13 cellular contexts compared by ENCODE assay signal in genomic region chr4:143417679-143418403, GRCh38.
DNase-seq lines count a peak whose midpoint lies in the region; ATAC-seq and TF ChIP-seq lines count a peak whose summit lies in the region.
"Had no signal": no experiment of that assay in that cellular context is flagged by ENCODE, and none has a peak within 500 bp of the region (broad histone marks: within the 10 kb centered on the region; RNA-seq: fewer than 3 reads in every experiment).

No MANE protein-coding gene starts in this region.

- in situ Hi-C loops in mammary epithelial cell (cut with MboI; ENCODE audit: low sequenced_read_pairs in 2 of 2) = no loop called here

- H3K9ac ChIP-seq in mammary epithelial cell (ENCODE audit: insufficient read depth, low read length) = no peak overlapping the region

- H3K79me2 ChIP-seq in OCI-LY7 (ENCODE audit: insufficient read depth, low read depth, low read length) (peaks cover 86% of the 10 kb centered on the region), mammary epithelial cell (ENCODE audit: insufficient read depth, low read length) (no peaks in the 10 kb centered on the region)

- H3K4me2 ChIP-seq in OCI-LY7 (ENCODE audit: low read length) = peak overlapping the region; percentile 79
- no peak overlapping the region for H3K4me2 ChIP-seq in mammary epithelial cell (ENCODE audit: insufficient read depth, low read depth, low read length)

- peak overlapping the region; percentile 60; the same call in 1 of the 2 replicates for H2AFZ ChIP-seq in OCI-LY7 (ENCODE audit: low read length)
- no peak overlapping the region for H2AFZ ChIP-seq in mammary epithelial cell (ENCODE audit: low read depth, low read length)

- H4K20me1 ChIP-seq in OCI-LY7 (ENCODE audit: insufficient read depth, low read length) (no peaks in the 10 kb centered on the region), mammary epithelial cell (ENCODE audit: insufficient read depth, low read length) (no peaks in the 10 kb centered on the region)

- POLR2A ChIA-PET in OCI-LY7 (lab: Charles Lee) = interaction anchor here (0.7 to 6.6 kb wide), 20 partner anchors 7 to 100 kb away, joined by 3 to 104 read pairs (median 14); partner anchors contain the start of gene SMARCA5

- WGBS in mammary epithelial cell (ENCODE audit: low coverage, missing lambda C conversion rate) = 92% methylated on average over 11 of the region's 12 CpGs

- peaks cover 85% of the 10 kb centered on the region for H3K4me1 ChIP-seq in OCI-LY7 (ENCODE audit: insufficient read depth, low read length, poor library complexity, severe bottlenecking)
- H3K4me1 ChIP-seq in mammary epithelial cell (ENCODE audit: insufficient read depth, low read length) = no peaks in the 10 kb centered on the region
- H3K4me1 ChIP-seq: BE2C had no signal

- no peaks in the 10 kb centered on the region for H3K9me3 ChIP-seq in OCI-LY7 (ENCODE audit: low read length)
- no peaks in the 10 kb centered on the region for H3K9me3 ChIP-seq in mammary epithelial cell (replicated peaks; ENCODE audit: insufficient read depth, low read length)
- H3K9me3 ChIP-seq: BE2C had no signal

- no peaks in the 10 kb centered on the region for H3K27me3 ChIP-seq in mammary epithelial cell (ENCODE audit: insufficient read depth, low read length)
- H3K27me3 ChIP-seq: BE2C had no signal

- peak overlapping the region; percentile 98 for H3K27ac ChIP-seq in OCI-LY7 (ENCODE audit: low read depth, low read length, poor library complexity, severe bottlenecking)
- H3K27ac ChIP-seq in mammary epithelial cell (ENCODE audit: insufficient read depth, low read depth, low read length) = no peak overlapping the region

- intact Hi-C loops in OCI-LY7 (cut with micrococcal nuclease; ENCODE audit: unreplicated experiment) (loop anchor here (1.0 kb wide), 1 partner anchor 14 kb away; no protein-coding TSS in a partner anchor), mammary epithelial cell (cut with micrococcal nuclease) (no loop called here)

- H3K4me3 ChIP-seq in OCI-LY7 (ENCODE audit: low read depth, low read length, poor library complexity, severe bottlenecking) = peak overlapping the region; percentile 50
- no peak overlapping the region for H3K4me3 ChIP-seq in mammary epithelial cell (replicated peaks in 1 of 3; ENCODE audit: insufficient read depth in 1 of 3, low read depth in 2 of 3, low read length in 3 of 3)
- H3K4me3 ChIP-seq: K562 had no signal

- DNase-seq in GM20000 (ENCODE audit: low spot score) (peak; percentile 41), OCI-LY7 (ENCODE audit: low spot score) (peak; percentile 71), epidermal melanocyte (ENCODE audit: insufficient read length, low spot score) (no peak), ureter (ENCODE audit: low spot score) (no peak), hippocampal formation (lab: John Stamatoyannopoulos, UW) (no peak), mammary epithelial cell (no peak)
- DNase-seq: activated CD8-positive, alpha-beta memory T cell treated with anti-CD3 and anti-CD28 coated beads, Interleukin-2, amount 10 ng/mL, durations not matched to agents 7 days and 5 days; BE2C; left ventricle myocardium superior; NCI-H446 treated with DMSO at 0.1 percent for 48 hours had no signal

- CTCF ChIA-PET in OCI-LY7 (lab: Charles Lee; ENCODE audit: unreplicated experiment) = interaction anchor here (0.9 to 1.7 kb wide), 7 partner anchors 9 to 61 kb away, joined by 3 to 9 read pairs (median 3); no protein-coding TSS in a partner anchor
- CTCF ChIA-PET in mammary epithelial cell (lab: Charles Lee; ENCODE audit: low non-redundant PET) = no interaction called here

- dilution Hi-C loops in mammary epithelial cell (cut with HindIII; ENCODE audit: low sequenced_read_pairs) = no loop called here

- BruUV-seq in OCI-LY7 (replicated peaks; lab: Mats Ljungman, UMichigan) (TSS peak; percentile 87), mammary epithelial cell (replicated peaks; lab: Mats Ljungman, UMichigan) (no TSS peak)

- H3K9me2 ChIP-seq in OCI-LY7 (ENCODE audit: insufficient read depth, low read length) = no peaks in the 10 kb centered on the region

- TF ChIP-seq CTCF in GM20000 (IDR thresholded peaks at IDR 0.05; ENCODE audit: extremely low read depth, missing control alignments) (no peak), OCI-LY7 (conservative IDR thresholded peaks at IDR 0.05; ENCODE audit: low read length) (no peak), mammary epithelial cell (conservative IDR thresholded peaks at IDR 0.05 in 1 of 2, IDR thresholded peaks at IDR 0.05 in 1 of 2; ENCODE audit: extremely low read depth in 1 of 2, insufficient read depth in 1 of 2, low read depth in 1 of 2, low read length in 2 of 2) (no peak)

- H3K36me3 ChIP-seq in OCI-LY7 (ENCODE audit: insufficient read depth, low read length) (peaks cover 49% of the 10 kb centered on the region), mammary epithelial cell (ENCODE audit: insufficient read depth, low read length) (no peaks in the 10 kb centered on the region)
- H3K36me3 ChIP-seq: BE2C had no signal

- ATAC-seq in GM18498 (IDR thresholded peaks at IDR 0.05; ENCODE audit: unreplicated experiment) = peak; percentile 90
- peak; percentile 87 for ATAC-seq in HG02981 (IDR thresholded peaks at IDR 0.05; ENCODE audit: unreplicated experiment)
- ATAC-seq: activated CD8-positive, alpha-beta memory T cell treated with anti-CD3 and anti-CD28 coated beads, Interleukin-2, amount 10 ng/mL, durations not matched to agents 7 days and 5 days; K562; left ventricle myocardium superior had no signal

Comparison
In these comparisons a context has a peak if more than half of its experiments do, and no peak if none do; other contexts are left out.
1. DNase-seq: peak in GM20000 (single experiment) and OCI-LY7 (single experiment); none in epidermal melanocyte (single experiment), ureter (single experiment), hippocampal formation (0 of 2) and mammary epithelial cell (single experiment).